In the genomic region with DNA sequence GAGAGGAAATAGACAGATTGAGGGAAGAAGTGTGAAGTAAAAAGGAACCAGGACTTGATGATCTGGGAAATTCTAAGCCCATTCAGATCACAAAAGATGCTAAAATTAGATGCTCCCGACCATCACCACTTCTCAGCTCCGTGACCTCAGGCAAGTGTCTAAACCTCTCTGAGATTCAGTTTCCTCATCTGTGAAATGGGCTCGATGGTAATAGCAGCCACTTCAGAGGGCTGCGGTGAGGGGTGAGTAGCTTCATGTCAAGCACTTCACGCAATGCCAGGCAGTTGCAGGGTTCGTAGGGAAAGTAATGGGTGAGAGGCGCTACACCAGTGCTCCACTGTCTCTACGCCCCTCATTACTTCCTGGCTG, we compare ENCODE assay signal across 13 cellular contexts. TPM values are rescaled to one million over a fixed set of nuclear protein-coding genes. Genes with fewer than 3 reads are reported as not detected.
DNase-seq lines count a peak whose midpoint lies in the region; ATAC-seq, FAIRE-seq and TF ChIP-seq lines count a peak whose summit lies in the region.
"Had no signal": no experiment of that assay in that cellular context is flagged by ENCODE, and none has a peak within 500 bp of the region (broad histone marks: within the 10 kb centered on the region; RNA-seq: fewer than 3 reads in every experiment).

No MANE protein-coding gene starts in this region.

- CTCF ChIA-PET in activated B cell treated with CpG ODN at 0.5 μM for 24 hours (lab: Charles Lee): no interaction called here
- CTCF ChIA-PET in H1 (lab: Charles Lee; ENCODE audit: partially characterized antibody): interaction anchor here (1.2 to 1.4 kb wide), 2 partner anchors 18 to 73 kb away, joined by 3 to 4 read pairs; no protein-coding TSS in a partner anchor

- peaks cover 24% of the 10 kb centered on the region for H3K4me1 Mint-ChIP-seq in activated B cell treated with CpG ODN at 0.5 μM for 24 hours

- no peak overlapping the region for H4K8ac ChIP-seq in H1 (ENCODE audit: extremely low read depth, insufficient read depth, low read length)

- H3K36me3 ChIP-seq in H1 (ENCODE audit: control insufficient read depth in 2 of 4, insufficient read depth in 4 of 4, low read length in 3 of 4) (peaks cover 0 to 13% (median 0%) of the 10 kb centered on the region in 4 experiments; a peak in 1 of 8 replicates), stomach (no peaks in the 10 kb centered on the region)

- no peak for TF ChIP-seq CTCF in activated B cell treated with CpG ODN at 0.5 μM for 24 hours (IDR thresholded peaks at IDR 0.05)
- TF ChIP-seq CTCF in H1 (IDR thresholded peaks at IDR 0.05; ENCODE audit: control extremely low read depth in 1 of 3, insufficient read depth in 1 of 3, low read depth in 1 of 3, low read length in 3 of 3): no peak
- no peak for TF ChIP-seq CTCF in stomach (IDR thresholded peaks at IDR 0.05)

- H3K9me3 ChIP-seq in H1 (ENCODE audit: insufficient read depth in 2 of 2, low read depth in 1 of 2, low read length in 1 of 2): no peaks in the 10 kb centered on the region; a peak in 1 of 4 replicates
- peaks cover 0 to 7% (median 0%) of the 10 kb centered on the region in 4 donors for H3K9me3 ChIP-seq in stomach
- H3K9me3 ChIP-seq: testis had no signal

- H2BK20ac ChIP-seq in H1 (ENCODE audit: low read length): no peak overlapping the region

- no peak overlapping the region for H4K5ac ChIP-seq in H1 (ENCODE audit: insufficient read length, low read depth, low read length)

- H4K20me1 ChIP-seq in H1 (replicated peaks in 1 of 2; ENCODE audit: control insufficient read depth in 1 of 2, insufficient read depth in 2 of 2, low read length in 2 of 2): peaks cover 8 to 24% of the 10 kb centered on the region in 2 experiments

- H2AFZ ChIP-seq in H1 (ENCODE audit: low read length): no peak overlapping the region

- no peak for FAIRE-seq in H1 (lab: Jason Lieb, UNC)

- no peak overlapping the region for H2BK15ac ChIP-seq in H1 (ENCODE audit: low read length)

- peaks cover 2% of the 10 kb centered on the region for H3K36me3 Mint-ChIP-seq in activated B cell treated with CpG ODN at 0.5 μM for 24 hours (ENCODE audit: low read depth)

- peak overlapping the region; percentile 46 for H3K27ac Mint-ChIP-seq in activated B cell treated with CpG ODN at 0.5 μM for 24 hours

- H2BK120ac ChIP-seq in H1 (replicated peaks; ENCODE audit: low read depth, low read length): no peak overlapping the region

- H3K4me2 ChIP-seq in H1 (ENCODE audit: insufficient read depth in 1 of 2, low read depth in 2 of 2, low read length in 2 of 2): no peak overlapping the region

- no peak overlapping the region for H3K14ac ChIP-seq in H1 (ENCODE audit: insufficient read length)

- DNase-seq in activated gamma-delta T cell treated with Interleukin-2 at 50 U/mL for 16 hours: peak; percentile 39
- DNase-seq in activated gamma-delta T cell (lab: John Stamatoyannopoulos, UW): no peak
- DNase-seq in activated B cell treated with CpG ODN at 0.5 μM for 24 hours: no peak
- no peak for DNase-seq in H1 (ENCODE audit: low read depth in 1 of 2, low spot score in 2 of 2)
- DNase-seq in stomach: no peak
- no peak for DNase-seq in NCI-H1048 (lab: John Stamatoyannopoulos, UW)
- DNase-seq in occipital lobe (lab: John Stamatoyannopoulos, UW): no peak
- DNase-seq: NCI-H1105; NCI-H526 treated with DMSO at 0.1 percent for 48 hours; SHP77; stimulated activated CD4-positive, alpha-beta T cell treated with anti-CD3 and anti-CD28 coated beads, Interleukin-4, amount 100 ng/mL, for 1 hour; testis had no signal

- H3K9me3 Mint-ChIP-seq in activated B cell treated with CpG ODN at 0.5 μM for 24 hours: no peaks in the 10 kb centered on the region

- peak overlapping the region; percentile 44 for H3K4me3 Mint-ChIP-seq in activated B cell treated with CpG ODN at 0.5 μM for 24 hours

- H3K23me2 ChIP-seq in H1 (ENCODE audit: low read depth, low read length): 0 out of 2 replicates have a peak, but pooled peaks cover 3% of the 10 kb centered on the region

- no peak overlapping the region for H2BK12ac ChIP-seq in H1 (ENCODE audit: low read depth, low read length)

- H3K27me3 ChIP-seq in H1 (replicated peaks in 1 of 4; ENCODE audit: control insufficient read depth in 3 of 4, extremely low read depth in 1 of 4, insufficient read depth in 3 of 4, low read length in 3 of 4): peaks cover 60 to 86% (median 76%) of the 10 kb centered on the region in 4 experiments
- H3K27me3 ChIP-seq in stomach: peaks cover 0 to 6% (median 0%) of the 10 kb centered on the region in 3 donors
- H3K27me3 ChIP-seq: testis had no signal

- no peaks in the 10 kb centered on the region for H3K79me2 ChIP-seq in H1 (ENCODE audit: control insufficient read depth in 1 of 2, insufficient read depth in 2 of 2, low read length in 2 of 2)

- no peak for TF ChIP-seq EP300 in H1 (IDR thresholded peaks at IDR 0.05; ENCODE audit: borderline replicate concordance in 1 of 2, low read depth in 2 of 2, low read length in 2 of 2)
- TF ChIP-seq EP300 in stomach (IDR thresholded peaks at IDR 0.05): no peak

- H3K23ac ChIP-seq in H1 (ENCODE audit: insufficient read length): no peak overlapping the region

- TF ChIP-seq POLR2A in H1 (IDR thresholded peaks at IDR 0.05; ENCODE audit: control extremely low read depth in 1 of 2, low read depth in 2 of 2, low read length in 2 of 2) (no peak), stomach (IDR thresholded peaks at IDR 0.05) (no peak)

- no peak for TF ChIP-seq RAD21 in H1 (IDR thresholded peaks at IDR 0.05 in 1 of 2, conservative IDR thresholded peaks at IDR 0.05 in 1 of 2; ENCODE audit: low read depth in 2 of 2, low read length in 2 of 2)

- H3K27me3 Mint-ChIP-seq in activated B cell treated with CpG ODN at 0.5 μM for 24 hours: no peaks in the 10 kb centered on the region

- no peak overlapping the region for H3K4ac ChIP-seq in H1 (replicated peaks; ENCODE audit: insufficient read length, low read depth, low read length)

- peaks cover 0 to 9% (median 6%) of the 10 kb centered on the region in 4 experiments; a peak in 6 of 7 replicates for H3K4me1 ChIP-seq in H1 (replicated peaks in 1 of 4; ENCODE audit: control insufficient read depth in 3 of 4, insufficient read depth in 4 of 4, low read length in 3 of 4)
- H3K4me1 ChIP-seq in stomach: peaks cover 27 to 36% (median 33%) of the 10 kb centered on the region in 4 donors

- H4K91ac ChIP-seq in H1 (replicated peaks; ENCODE audit: insufficient read length, low read length): no peak overlapping the region

- H3K18ac ChIP-seq in H1 (ENCODE audit: extremely low read depth, low read length): no peak overlapping the region

- H3K9ac ChIP-seq in H1 (replicated peaks in 1 of 4; ENCODE audit: extremely low read depth in 1 of 4, low read depth in 3 of 4, low read length in 3 of 4): no peak overlapping the region

- POLR2A ChIA-PET in activated B cell treated with CpG ODN at 0.5 μM for 24 hours (lab: Charles Lee): interaction anchor here (0.5 to 0.6 kb wide), 2 partner anchors 10 to 321 kb away, joined by 3 to 4 read pairs; no protein-coding TSS in a partner anchor
- POLR2A ChIA-PET in H1 (lab: Charles Lee; ENCODE audit: partially characterized antibody): interaction anchor here (1.7 kb wide), 1 partner anchor 87 kb away, joined by 3 read pairs; no protein-coding TSS in a partner anchor

- H3K79me1 ChIP-seq in H1 (ENCODE audit: low read depth, low read length): no peaks in the 10 kb centered on the region

- no peak for ATAC-seq in activated B cell treated with CpG ODN at 0.5 μM for 24 hours (ENCODE audit: low read depth)
- ATAC-seq in GM18498 (IDR thresholded peaks at IDR 0.05; ENCODE audit: unreplicated experiment): no peak

- no peak overlapping the region for H2BK5ac ChIP-seq in H1 (ENCODE audit: low read depth, low read length)

- no peak overlapping the region for H3K56ac ChIP-seq in H1 (replicated peaks; ENCODE audit: insufficient read length, low read depth, low read length)

- H2AK5ac ChIP-seq in H1 (ENCODE audit: low read depth, low read length): no peak overlapping the region

- H3K27ac ChIP-seq in H1 (ENCODE audit: low read depth, low read length): no peak overlapping the region
- peak overlapping the region; percentile 81 to 100 (median 93) for H3K27ac ChIP-seq in stomach
- H3K27ac ChIP-seq: testis had no signal

- intact Hi-C loops in activated B cell treated with CpG ODN at 0.5 μM for 24 hours (cut with micrococcal nuclease) (no loop called here), stomach (cut with DNase I; ENCODE audit: low total_unique reads) (no loop called here)

- H3K4me3 ChIP-seq in H1 (ENCODE audit: extremely low read depth in 1 of 4, insufficient read depth in 2 of 4, low read depth in 3 of 4, low read length in 4 of 4) (no peak overlapping the region), stomach (peak overlapping the region in 1 of 4 donors; percentile 57)
- H3K4me3 ChIP-seq: testis had no signal

- WGBS in H1 (ENCODE audit: extremely low coverage in 1 of 2, insufficient coverage in 1 of 2, insufficient read length in 1 of 2, insufficient replicate concordance in 2 of 2, low coverage in 1 of 2, low lambda C conversion rate in 2 of 2, missing lambda C conversion rate in 1 of 2), 2 experiments: 37% methylated on average over 8 of the region's 8 CpGs; no CpG with 5 or more reads in 1 of the 2 experiments
- WGBS in stomach, 5 donors: 65 to 79% (median 74%) methylated on average over 8 of the region's 8 CpGs

TF ChIP-seq in H1, 55 proteins besides CTCF, POLR2A, EP300 and RAD21 (continues in another document):
- TF ChIP-seq, protein P1, sequence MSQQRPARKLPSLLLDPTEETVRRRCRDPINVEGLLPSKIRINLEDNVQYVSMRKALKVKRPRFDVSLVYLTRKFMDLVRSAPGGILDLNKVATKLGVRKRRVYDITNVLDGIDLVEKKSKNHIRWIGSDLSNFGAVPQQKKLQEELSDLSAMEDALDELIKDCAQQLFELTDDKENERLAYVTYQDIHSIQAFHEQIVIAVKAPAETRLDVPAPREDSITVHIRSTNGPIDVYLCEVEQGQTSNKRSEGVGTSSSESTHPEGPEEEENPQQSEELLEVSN (IDR thresholded peaks at IDR 0.05): no peak
- TF ChIP-seq RFX5 (IDR thresholded peaks at IDR 0.05; ENCODE audit: borderline replicate concordance, low read depth, low read length) (no peak), EGR1 (IDR thresholded peaks at IDR 0.05; ENCODE audit: borderline replicate concordance, low read depth, low read length) (no peak), SRF (IDR thresholded peaks at IDR 0.05; ENCODE audit: low read depth, low read length) (no peak)

RNA-seq across cellular contexts. Expression of a gene that starts 9.0 kb away (rescaled TPM):
- 17.3 and 18.8 TPM in 2 replicates for total RNA-seq in activated B cell treated with CpG ODN at 0.5 μM for 24 hours
- total RNA-seq in H1 (2021; fragmentation: NEBNext Ultra II Directional; extraction: Animal tissue kit (Norgen Biotek cat#: 25700)): 2.6 and 3.2 TPM in 2 replicates
- 0.56 and 0.82 TPM in 2 replicates for polyA plus RNA-seq in H1 (2011; rRNA removed)
- polyA plus RNA-seq in H1 (2011; cell fraction: cytosol; rRNA removed): 0.35 TPM
- 0.88 TPM for polyA plus RNA-seq in H1 (2011; cell fraction: nucleus; rRNA removed)
- 2.1 to 4.3 TPM (median 3.5 TPM) in 4 replicates for polyA plus RNA-seq in H1 (2012, experiment 1 of 2)
- polyA plus RNA-seq in H1 (2012, experiment 2 of 2): 2.9 TPM
- 6.0 TPM for polyA plus RNA-seq in H1 (2013, experiment 1 of 2)
- 5.3 TPM for polyA plus RNA-seq in H1 (2013, experiment 2 of 2)
- 0.34 and 0.41 TPM in 2 replicates for polyA minus RNA-seq in H1 (2011; rRNA and poly(A)+ RNA removed)
- 1.2 TPM for polyA minus RNA-seq in H1 (2011; cell fraction: cytosol; rRNA and poly(A)+ RNA removed)
- polyA minus RNA-seq in H1 (2011; cell fraction: nucleus; rRNA and poly(A)+ RNA removed): 1.6 TPM
- 100 to 1,000 TPM in 2 of 5 donors, 10 to 100 TPM in 3; 32.3 to 251 (median 94.2) TPM for total RNA-seq in stomach
- polyA plus RNA-seq in stomach: 10 to 100 TPM; 16.7 to 61.5 (median 34.2) TPM
- total RNA-seq in occipital lobe: 6.6 TPM
